Comparison of ENCODE assay signal across 10 cellular contexts in the genomic region with DNA sequence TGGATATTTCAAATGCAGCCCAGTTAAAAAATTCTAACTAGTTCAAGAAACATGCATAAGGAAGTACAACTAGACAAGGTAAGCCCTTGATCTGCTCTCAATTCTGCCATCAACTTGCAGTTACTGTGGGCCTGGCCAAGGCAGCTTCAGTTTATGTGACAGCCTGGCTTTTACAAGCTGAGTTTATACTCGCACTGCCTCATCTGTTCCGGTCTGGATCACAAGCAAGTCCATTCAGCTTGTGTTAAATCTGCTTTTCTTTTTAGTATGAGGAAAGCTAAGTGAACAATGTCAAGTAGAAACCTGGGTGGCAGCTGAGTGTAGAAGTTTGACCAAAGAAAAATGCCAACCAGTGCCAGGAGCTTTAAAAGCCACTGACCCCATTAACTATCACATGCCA.
A peak's percentile ranks its signal among the peaks of the same experiment; 100 is the strongest.
DNase-seq lines count a peak whose midpoint lies in the region; ATAC-seq and TF ChIP-seq lines count a peak whose summit lies in the region.
"Had no signal": no experiment of that assay in that cellular context is flagged by ENCODE, and none has a peak within 500 bp of the region (broad histone marks: within the 10 kb centered on the region; RNA-seq: fewer than 3 reads in every experiment).

No MANE protein-coding gene starts in this region.

- H3K9me3 Mint-ChIP-seq in activated B cell treated with CpG ODN at 0.5 μM for 24 hours = no peaks in the 10 kb centered on the region

- H3K9ac ChIP-seq in BLaER1 treated with 17β-estradiol and CSF1 and Interleukin-3, amounts not matched to agents 10 nM and 100 nM = peak overlapping the region in 8 of 11 experiments; percentile 3 to 49 (median 19); a peak in 8 of 22 replicates
- no peak overlapping the region for H3K9ac ChIP-seq in parathyroid adenoma
- H3K9ac ChIP-seq in GM23248 = no peak overlapping the region

- H3K4me3 Mint-ChIP-seq in activated B cell treated with CpG ODN at 0.5 μM for 24 hours = no peak overlapping the region

- peaks cover 33% of the 10 kb centered on the region for H3K4me1 Mint-ChIP-seq in activated B cell treated with CpG ODN at 0.5 μM for 24 hours

- no peaks in the 10 kb centered on the region for H4K20me1 ChIP-seq in BLaER1 treated with 17β-estradiol and CSF1 and Interleukin-3, amounts not matched to agents 10 nM and 100 nM
- no peaks in the 10 kb centered on the region for H4K20me1 ChIP-seq in GM23248 (ENCODE audit: insufficient read depth)

- DNase-seq in activated B cell treated with CpG ODN at 0.5 μM for 24 hours (no peak), right cardiac atrium (no peak), GM10266 (ENCODE audit: extremely low spot score) (no peak), NCI-H2029 treated with DMSO at 0.1 percent for 48 hours (lab: John Stamatoyannopoulos, UW) (no peak), GM23248 (no peak), stomach (no peak)
- DNase-seq: activated gamma-delta T cell treated with Interleukin-2 at 50 U/mL for 16 hours had no signal

- peak overlapping the region; percentile 38 to 100 (median 59); a peak in 21 of 22 replicates for H3K27ac ChIP-seq in BLaER1 treated with 17β-estradiol and CSF1 and Interleukin-3, amounts not matched to agents 10 nM and 100 nM
- H3K27ac ChIP-seq in right cardiac atrium (ENCODE audit: low read length) (peak overlapping the region; percentile 94), parathyroid adenoma (no peak overlapping the region), GM23248 (no peak overlapping the region), stomach (peak overlapping the region in 2 of 5 donors; percentile 16 to 38)

- H2AFZ ChIP-seq in parathyroid adenoma = peak overlapping the region; percentile 18
- H2AFZ ChIP-seq in GM23248 = no peak overlapping the region

- peaks cover 60% of the 10 kb centered on the region for H3K36me3 Mint-ChIP-seq in activated B cell treated with CpG ODN at 0.5 μM for 24 hours (ENCODE audit: low read depth)

- H3K27ac Mint-ChIP-seq in activated B cell treated with CpG ODN at 0.5 μM for 24 hours = peak overlapping the region; percentile 19

- peak; percentile 21 for ATAC-seq in activated B cell treated with CpG ODN at 0.5 μM for 24 hours (ENCODE audit: low read depth)
- peak in 1 of 2 donors; percentile 23 for ATAC-seq in right cardiac atrium

- H3K4me2 ChIP-seq in BLaER1 treated with 17β-estradiol and CSF1 and Interleukin-3, amounts not matched to agents 10 nM and 100 nM = peak overlapping the region in 9 of 11 experiments; percentile 1 to 67 (median 26); a peak in 11 of 22 replicates
- H3K4me2 ChIP-seq in parathyroid adenoma (ENCODE audit: low read length) (no peak overlapping the region), GM23248 (ENCODE audit: unreplicated experiment) (no peak overlapping the region)

- no peaks in the 10 kb centered on the region for H3K9me2 ChIP-seq in GM23248 (ENCODE audit: insufficient read depth)

- in situ Hi-C loops in GM23248 (cut with MboI) = no loop called here

- H3K27me3 Mint-ChIP-seq in activated B cell treated with CpG ODN at 0.5 μM for 24 hours = no peaks in the 10 kb centered on the region

- TF ChIP-seq CTCF in activated B cell treated with CpG ODN at 0.5 μM for 24 hours (IDR thresholded peaks at IDR 0.05) = no peak
- TF ChIP-seq CTCF in parathyroid adenoma (IDR thresholded peaks at IDR 0.05) = no peak
- TF ChIP-seq CTCF in GM10266 (IDR thresholded peaks at IDR 0.05; ENCODE audit: control insufficient read depth, insufficient read depth, low read depth, missing control alignments) = no peak
- TF ChIP-seq CTCF in stomach (IDR thresholded peaks at IDR 0.05) = no peak

- H3K27me3 ChIP-seq in BLaER1 treated with 17β-estradiol and CSF1 and Interleukin-3, amounts not matched to agents 10 nM and 100 nM = no peaks in the 10 kb centered on the region
- H3K27me3 ChIP-seq in right cardiac atrium (ENCODE audit: control insufficient read depth, insufficient read depth) = no peaks in the 10 kb centered on the region
- no peaks in the 10 kb centered on the region for H3K27me3 ChIP-seq in parathyroid adenoma (ENCODE audit: control insufficient read depth, insufficient read depth, low read length)
- no peaks in the 10 kb centered on the region for H3K27me3 ChIP-seq in GM23248 (replicated peaks; ENCODE audit: insufficient read depth)
- H3K27me3 ChIP-seq in stomach = no peaks in the 10 kb centered on the region

- TF ChIP-seq POLR2A in stomach (IDR thresholded peaks at IDR 0.05) = no peak

- no peaks in the 10 kb centered on the region for H3F3A ChIP-seq in GM23248 (ENCODE audit: insufficient read depth)

- TF ChIP-seq EP300 in stomach (IDR thresholded peaks at IDR 0.05) = no peak

- H3K36me3 ChIP-seq in BLaER1 treated with 17β-estradiol and CSF1 and Interleukin-3, amounts not matched to agents 10 nM and 100 nM = peaks cover 78 to 100% (median 95%) of the 10 kb centered on the region in 11 experiments
- H3K36me3 ChIP-seq in parathyroid adenoma (ENCODE audit: control insufficient read depth, insufficient read depth, low read length) = no peaks in the 10 kb centered on the region
- H3K36me3 ChIP-seq in GM23248 (ENCODE audit: low read depth) = no peaks in the 10 kb centered on the region
- peaks cover 22 to 63% (median 45%) of the 10 kb centered on the region in 4 donors for H3K36me3 ChIP-seq in stomach

- intact Hi-C loops in activated B cell treated with CpG ODN at 0.5 μM for 24 hours (cut with micrococcal nuclease) = no loop called here
- intact Hi-C loops in right cardiac atrium (cut with DNase I) = no loop called here
- intact Hi-C loops in stomach (cut with DNase I; ENCODE audit: low total_unique reads) = no loop called here

- 61% methylated on average over 2 of the region's 2 CpGs for WGBS in right cardiac atrium
- WGBS in GM23248 (ENCODE audit: low coverage in 1 of 2, low lambda C conversion rate in 2 of 2, missing lambda C conversion rate in 2 of 2), 2 experiments = 43 to 67% methylated on average over 2 of the region's 2 CpGs
- 77 to 88% (median 81%) methylated on average over 2 of the region's 2 CpGs for WGBS in stomach, 5 donors

- peaks cover 14 to 96% (median 43%) of the 10 kb centered on the region in 10 experiments for H3K4me1 ChIP-seq in BLaER1 treated with 17β-estradiol and CSF1 and Interleukin-3, amounts not matched to agents 10 nM and 100 nM
- peaks cover 11% of the 10 kb centered on the region for H3K4me1 ChIP-seq in right cardiac atrium (ENCODE audit: control insufficient read depth, insufficient read depth, low read length)
- H3K4me1 ChIP-seq in parathyroid adenoma = peaks cover 4% of the 10 kb centered on the region
- no peaks in the 10 kb centered on the region for H3K4me1 ChIP-seq in GM23248 (ENCODE audit: insufficient read depth)
- H3K4me1 ChIP-seq in stomach = peaks cover 0 to 24% (median 11%) of the 10 kb centered on the region in 4 donors

- H3K4me3 ChIP-seq in BLaER1 treated with 17β-estradiol and CSF1 and Interleukin-3, amounts not matched to agents 10 nM and 100 nM = no peak overlapping the region
- H3K4me3 ChIP-seq in right cardiac atrium (ENCODE audit: low read length) (no peak overlapping the region), parathyroid adenoma (ENCODE audit: low read depth, low read length) (no peak overlapping the region), GM23248 (no peak overlapping the region), stomach (no peak overlapping the region)
- H3K4me3 ChIP-seq: skin epidermis had no signal

- POLR2A ChIA-PET in activated B cell treated with CpG ODN at 0.5 μM for 24 hours (lab: Charles Lee) = interaction anchor here (0.5 to 2.7 kb wide), 3 partner anchors 8 to 61 kb away, joined by 4 to 13 read pairs (median 7); no protein-coding TSS in a partner anchor

- H3K79me2 ChIP-seq in parathyroid adenoma = no peaks in the 10 kb centered on the region
- no peaks in the 10 kb centered on the region for H3K79me2 ChIP-seq in GM23248 (ENCODE audit: insufficient read depth)

- H3K9me3 ChIP-seq in BLaER1 treated with 17β-estradiol and CSF1 and Interleukin-3, amounts not matched to agents 10 nM and 100 nM (replicated peaks in 1 of 11) = no peaks in the 10 kb centered on the region
- H3K9me3 ChIP-seq in right cardiac atrium (ENCODE audit: control insufficient read depth, low read length) (no peaks in the 10 kb centered on the region), parathyroid adenoma (ENCODE audit: control insufficient read depth, low read length) (no peaks in the 10 kb centered on the region), GM23248 (ENCODE audit: low read depth) (no peaks in the 10 kb centered on the region), stomach (no peaks in the 10 kb centered on the region)

- CTCF ChIA-PET in activated B cell treated with CpG ODN at 0.5 μM for 24 hours (lab: Charles Lee) = interaction anchor here (0.9 to 2.4 kb wide), 5 partner anchors 17 to 82 kb away, joined by 3 to 10 read pairs (median 6); no protein-coding TSS in a partner anchor

Comparison
In these comparisons a context has a peak if more than half of its experiments do, and no peak if none do; other contexts are left out.
1. H3K27ac ChIP-seq: peak in BLaER1 treated with 17β-estradiol and CSF1 and Interleukin-3, amounts not matched to agents 10 nM and 100 nM (11 of 11) and right cardiac atrium (single experiment); none in parathyroid adenoma (single experiment) and GM23248 (single experiment).
2. H3K4me2 ChIP-seq: peak in BLaER1 treated with 17β-estradiol and CSF1 and Interleukin-3, amounts not matched to agents 10 nM and 100 nM (9 of 11); none in parathyroid adenoma (single experiment) and GM23248 (single experiment).
3. H3K9ac ChIP-seq: peak in BLaER1 treated with 17β-estradiol and CSF1 and Interleukin-3, amounts not matched to agents 10 nM and 100 nM (8 of 11); none in parathyroid adenoma (single experiment) and GM23248 (single experiment).